Comparison of ENCODE assay signal across 1 cellular context in genomic region chr12:53048780-53049401, GRCh38.
TF ChIP-seq lines count a peak whose summit lies in the region.

No MANE protein-coding gene starts in this region.

TF ChIP-seq in GM12878, 131 proteins besides CTCF, POLR2A, EP300 and RAD21:
- TF ChIP-seq E2F4 (IDR thresholded peaks at IDR 0.05; ENCODE audit: low read depth, low read length) (no peak), ZNF592 (IDR thresholded peaks at IDR 0.05) (no peak), REST (IDR thresholded peaks at IDR 0.05; ENCODE audit: low read depth, low read length) (peak; percentile 52; the same call in 1 of the 2 replicates), ATF3 (IDR thresholded peaks at IDR 0.05; ENCODE audit: borderline replicate concordance, extremely low read depth, low read depth, low read length) (no peak), CBFB (IDR thresholded peaks at IDR 0.05; ENCODE audit: low read depth) (no peak), ZNF24 (IDR thresholded peaks at IDR 0.05) (no peak), MEF2B (IDR thresholded peaks at IDR 0.05; ENCODE audit: partially characterized antibody, poor library complexity, severe bottlenecking) (no peak), ESRRA (IDR thresholded peaks at IDR 0.05; ENCODE audit: low read length) (no peak)
